Comparison of ENCODE assay signal across 22 cellular contexts in genomic region chr9:108300296-108301287, GRCh38.
DNase-seq lines count a peak whose midpoint lies in the region; ATAC-seq and TF ChIP-seq lines count a peak whose summit lies in the region.
"Had no signal": no experiment of that assay in that cellular context is flagged by ENCODE, and none has a peak within 500 bp of the region (broad histone marks: within the 10 kb centered on the region; RNA-seq: fewer than 3 reads in every experiment).

No MANE protein-coding gene starts in this region.

- no peaks in the 10 kb centered on the region for H3K27me3 ChIP-seq in HL-60 (ENCODE audit: insufficient read depth, poor library complexity, severe bottlenecking)
- H3K27me3 ChIP-seq: gastrocnemius medialis had no signal

- H3K4me3 Mint-ChIP-seq in T-cell, result no peak overlapping the region
- H3K4me3 Mint-ChIP-seq: activated CD4-positive, alpha-beta T cell treated with anti-CD3 and anti-CD28 coated beads, Interleukin-2, amount 10 ng/mL, durations not matched to agents 24 days and 14 days; activated naive CD8-positive, alpha-beta T cell; activated T-helper 17 cell treated with anti-CD3 and anti-CD28 coated beads, Interleukin-2, amount 50 U/mL, for 72 hours; natural killer cell treated with Interleukin-12 subunit alpha and Interleukin-12 subunit beta and Interleukin-15 and Interleukin-18, amount 100 ng/mL, for 72 hours; stimulated activated naive CD8-positive, alpha-beta T cell treated with anti-CD3 and anti-CD28 coated beads, Interleukin-15, Interleukin-2, amounts not matched to agents 100 ng/mL and 50 ng/mL, for 24 hours had no signal

- CTCF ChIA-PET in T-cell (lab: Charles Lee), result no interaction called here

- H3K4me3 ChIP-seq in HL-60 (replicated peaks; ENCODE audit: insufficient read depth, low read length), result no peak overlapping the region
- H3K4me3 ChIP-seq: gastrocnemius medialis, smooth muscle cell had no signal

- ATAC-seq in esophagus mucosa (peak; percentile 57), GM21737 (IDR thresholded peaks at IDR 0.05; ENCODE audit: unreplicated experiment) (no peak), T-cell (replicated peaks in 1 of 4) (no peak)
- ATAC-seq: activated T-helper 17 cell treated with anti-CD3 and anti-CD28 coated beads, Interleukin-2, amount 50 U/mL, for 72 hours; gastrocnemius medialis; natural killer cell treated with Interleukin-12 subunit alpha and Interleukin-12 subunit beta and Interleukin-15 and Interleukin-18, amount 100 ng/mL, for 72 hours had no signal

- peaks cover 3 to 5% (median 3%) of the 10 kb centered on the region in 3 donors for H3K9me3 Mint-ChIP-seq in T-cell
- H3K9me3 Mint-ChIP-seq: activated CD4-positive, alpha-beta T cell treated with anti-CD3 and anti-CD28 coated beads, Interleukin-2, amount 10 ng/mL, durations not matched to agents 24 days and 14 days had no signal

- DNase-seq in HL-60 (ENCODE audit: low read depth in 1 of 2, low spot score in 1 of 2) (peak in 1 of 2 experiments; percentile 60), NCI-H460 (ENCODE audit: extremely low read depth, low read depth) (peak; percentile 24), putamen (ENCODE audit: low spot score) (peak; percentile 1), NCI-H2081 (lab: John Stamatoyannopoulos, UW) (no peak), T-cell (no peak)
- DNase-seq: activated CD4-positive, alpha-beta T cell treated with anti-CD3 and anti-CD28 coated beads, Interleukin-2, amount 10 ng/mL, durations not matched to agents 24 days and 14 days; COR-L47; gastrocnemius medialis; KBM-7; kidney glomerular epithelial cell; NCI-H1092 treated with DMSO at 0.1 percent for 48 hours; NCI-H2107; NCI-H510A treated with DMSO at 0.1 percent for 48 hours; stimulated activated CD4-positive, alpha-beta T cell treated with anti-CD3 and anti-CD28 coated beads, Interleukin-4, amount 100 ng/mL, for 1 hour; trophoblast cell had no signal

- no peak for TF ChIP-seq CTCF in HL-60 (IDR thresholded peaks at IDR 0.05; ENCODE audit: insufficient read depth, low read length)

- no peaks in the 10 kb centered on the region for H3K27me3 Mint-ChIP-seq in T-cell
- H3K27me3 Mint-ChIP-seq: activated CD4-positive, alpha-beta T cell treated with anti-CD3 and anti-CD28 coated beads, Interleukin-2, amount 10 ng/mL, durations not matched to agents 24 days and 14 days; activated naive CD8-positive, alpha-beta T cell; activated T-helper 17 cell treated with anti-CD3 and anti-CD28 coated beads, Interleukin-2, amount 50 U/mL, for 72 hours; natural killer cell treated with Interleukin-12 subunit alpha and Interleukin-12 subunit beta and Interleukin-15 and Interleukin-18, amount 100 ng/mL, for 72 hours; stimulated activated naive CD8-positive, alpha-beta T cell treated with anti-CD3 and anti-CD28 coated beads, Interleukin-15, Interleukin-2, amounts not matched to agents 100 ng/mL and 50 ng/mL, for 24 hours had no signal

- no peaks in the 10 kb centered on the region for H3K4me1 Mint-ChIP-seq in T-cell
- H3K4me1 Mint-ChIP-seq: activated CD4-positive, alpha-beta T cell treated with anti-CD3 and anti-CD28 coated beads, Interleukin-2, amount 10 ng/mL, durations not matched to agents 24 days and 14 days; activated T-helper 17 cell treated with anti-CD3 and anti-CD28 coated beads, Interleukin-2, amount 50 U/mL, for 72 hours had no signal

- POLR2A ChIA-PET in T-cell (lab: Charles Lee), result no interaction called here

- no peak overlapping the region for H3K27ac Mint-ChIP-seq in T-cell
- H3K27ac Mint-ChIP-seq: activated CD4-positive, alpha-beta T cell treated with anti-CD3 and anti-CD28 coated beads, Interleukin-2, amount 10 ng/mL, durations not matched to agents 24 days and 14 days; activated naive CD8-positive, alpha-beta T cell; activated T-helper 17 cell treated with anti-CD3 and anti-CD28 coated beads, Interleukin-2, amount 50 U/mL, for 72 hours; natural killer cell treated with Interleukin-12 subunit alpha and Interleukin-12 subunit beta and Interleukin-15 and Interleukin-18, amount 100 ng/mL, for 72 hours; stimulated activated naive CD8-positive, alpha-beta T cell treated with anti-CD3 and anti-CD28 coated beads, Interleukin-15, Interleukin-2, amounts not matched to agents 100 ng/mL and 50 ng/mL, for 24 hours had no signal

- no peaks in the 10 kb centered on the region for H3K36me3 Mint-ChIP-seq in T-cell
- H3K36me3 Mint-ChIP-seq: activated naive CD8-positive, alpha-beta T cell; natural killer cell treated with Interleukin-12 subunit alpha and Interleukin-12 subunit beta and Interleukin-15 and Interleukin-18, amount 100 ng/mL, for 72 hours had no signal

- peak overlapping the region; percentile 21 for H3K27ac ChIP-seq in HL-60 (replicated peaks)
- H3K27ac ChIP-seq: gastrocnemius medialis had no signal

Comparison
In these comparisons a context has a peak if more than half of its experiments do, and no peak if none do; other contexts are left out.
1. DNase-seq: peak in NCI-H460 (single experiment) and putamen (single experiment); none in NCI-H2081 (0 of 2) and T-cell (0 of 34).